ENCODE assay signal across 19 cellular contexts in the genomic region with DNA sequence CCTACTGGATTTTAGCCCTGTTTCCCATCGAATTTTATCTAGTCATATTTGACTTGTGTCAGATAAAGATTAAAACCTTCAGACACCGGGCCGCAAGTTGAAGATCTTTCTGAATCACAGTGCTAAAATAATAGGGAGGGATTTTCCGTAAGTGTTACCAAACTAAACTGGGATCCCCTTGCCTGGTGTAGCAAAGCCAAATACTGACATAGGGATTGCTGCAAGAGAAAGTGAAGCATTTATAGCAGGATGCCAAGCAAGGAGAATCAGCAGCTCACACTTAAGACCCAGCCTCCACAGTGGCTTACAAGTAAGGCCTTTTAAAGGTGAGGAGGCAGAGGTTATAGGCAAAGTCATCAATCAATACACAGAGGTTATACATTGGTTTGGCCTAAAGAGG.
DNase-seq lines count a peak whose midpoint lies in the region; ATAC-seq lines count a peak whose summit lies in the region.
"Had no signal": no experiment of that assay in that cellular context is flagged by ENCODE, and none has a peak within 500 bp of the region (broad histone marks: within the 10 kb centered on the region; RNA-seq: fewer than 3 reads in every experiment).

No MANE protein-coding gene starts in this region.

- H3K4me1 ChIP-seq in muscle layer of duodenum (ENCODE audit: control insufficient read depth in 1 of 2, insufficient read depth in 2 of 2, low read length in 2 of 2) = peaks cover 6 to 11% of the 10 kb centered on the region in 2 donors
- peaks cover 20% of the 10 kb centered on the region for H3K4me1 ChIP-seq in stomach smooth muscle (ENCODE audit: control insufficient read depth, insufficient read depth, low read length)
- H3K4me1 ChIP-seq: Peyer's patch had no signal

- ATAC-seq in GM21367 (IDR thresholded peaks at IDR 0.05; ENCODE audit: unreplicated experiment) = no peak
- ATAC-seq: Right ventricle myocardium inferior had no signal

- H3K27me3 ChIP-seq in muscle layer of duodenum (ENCODE audit: low read depth, low read length) = no peaks in the 10 kb centered on the region
- no peaks in the 10 kb centered on the region for H3K27me3 ChIP-seq in stomach smooth muscle (ENCODE audit: control insufficient read depth in 1 of 2, insufficient read depth in 2 of 2, low read length in 2 of 2)
- H3K27me3 ChIP-seq: Peyer's patch had no signal

- H3K9me3 ChIP-seq in muscle layer of duodenum (ENCODE audit: control insufficient read depth in 1 of 2, low read length in 2 of 2) = no peaks in the 10 kb centered on the region
- H3K9me3 ChIP-seq in stomach smooth muscle (ENCODE audit: control insufficient read depth in 2 of 2, low read length in 2 of 2) = no peaks in the 10 kb centered on the region
- H3K9me3 ChIP-seq: Peyer's patch had no signal

- H3K27ac ChIP-seq in cingulate gyrus (ENCODE audit: low read depth, low read length) = peak overlapping the region; percentile 78
- peak overlapping the region; percentile 2 for H3K27ac ChIP-seq in muscle layer of duodenum (ENCODE audit: low read length)
- peak overlapping the region; percentile 47 for H3K27ac ChIP-seq in stomach smooth muscle (ENCODE audit: low read length)
- H3K27ac ChIP-seq: C4-2B, Peyer's patch had no signal

- no peaks in the 10 kb centered on the region for H3K36me3 ChIP-seq in muscle layer of duodenum (ENCODE audit: control insufficient read depth in 1 of 2, insufficient read depth in 2 of 2, low read length in 2 of 2)
- H3K36me3 ChIP-seq in stomach smooth muscle (ENCODE audit: control insufficient read depth in 2 of 2, insufficient read depth in 2 of 2, low read length in 2 of 2) = no peaks in the 10 kb centered on the region
- H3K36me3 ChIP-seq: Peyer's patch had no signal

- no peak for DNase-seq in NCI-H1417 treated with DMSO at 0.1 percent for 48 hours (lab: John Stamatoyannopoulos, UW)
- no peak for DNase-seq in AG08395 (ENCODE audit: low spot score)
- no peak for DNase-seq in NCI-H2029 treated with DMSO at 0.1 percent for 48 hours (lab: John Stamatoyannopoulos, UW)
- DNase-seq: AML-193; DMS79; KBM-7; NCI-H1105; NCI-H1694 treated with DMSO at 0.1 percent for 48 hours; NCI-H2107; NCI-H510A; NCI-H748 treated with DMSO at 0.1 percent for 48 hours; NK-92 treated with Interleukin-12 subunit alpha and Interleukin-12 subunit beta, amount 100 ng/mL, for 24 hours; Peyer's patch had no signal

- H3K4me3 ChIP-seq in muscle layer of duodenum (ENCODE audit: low read depth in 1 of 2, low read length in 2 of 2) (no peak overlapping the region), stomach smooth muscle (ENCODE audit: low read length in 2 of 2) (no peak overlapping the region)
- H3K4me3 ChIP-seq: Peyer's patch had no signal

- H3K9ac ChIP-seq in stomach smooth muscle (ENCODE audit: low read length in 2 of 2) = peak overlapping the region; percentile 31 to 37

Comparison
In these comparisons a context has a peak if more than half of its experiments do, and no peak if none do; other contexts are left out.
1. H3K27ac ChIP-seq: peak in every context shown above with its lines; median percentile 78 in cingulate gyrus; 47 in stomach smooth muscle; 2 in muscle layer of duodenum.